In the genomic region with DNA sequence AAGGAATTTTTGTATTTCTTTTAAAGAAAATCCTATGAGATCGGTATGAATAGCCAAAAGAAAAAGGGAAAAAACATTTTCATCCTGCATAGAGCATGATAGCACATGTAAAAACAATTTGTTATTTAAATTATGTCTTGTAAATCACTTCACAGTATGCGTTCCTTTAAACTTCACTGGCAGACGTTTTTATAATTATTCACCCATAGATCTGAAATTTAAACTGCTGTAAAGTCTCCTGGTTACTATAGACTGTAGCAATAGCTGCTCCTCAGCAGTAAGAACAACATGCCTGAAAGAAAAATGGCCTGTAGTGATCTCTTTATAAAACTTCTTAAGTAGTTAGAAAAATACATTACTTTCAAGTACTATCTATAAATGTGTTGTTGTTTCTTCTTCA, we compare ENCODE assay signal across 25 cellular contexts.
"Had no signal": no experiment of that assay in that cellular context is flagged by ENCODE, and none has a peak within 500 bp of the region (broad histone marks: within the 10 kb centered on the region; RNA-seq: fewer than 3 reads in every experiment).

No MANE protein-coding gene starts in this region.

- DNase-seq: occipital lobe; ovary; posterior cingulate gyrus; psoas muscle; right cardiac atrium; right lobe of liver; sigmoid colon; small intestine; stimulated activated CD4-positive, alpha-beta T cell treated with anti-CD3 and anti-CD28 coated beads, Interleukin-15, amount 100 ng/mL, for 24 hours; stimulated activated CD4-positive, alpha-beta T cell treated with anti-CD3 and anti-CD28 coated beads, Interleukin-2, amount 100 ng/mL, for 24 hours; stimulated activated CD4-positive, alpha-beta T cell treated with anti-CD3 and anti-CD28 coated beads, Interleukin-2, amount 100 ng/mL, for 48 hours; stimulated activated CD4-positive, alpha-beta T cell treated with anti-CD3 and anti-CD28 coated beads, Interleukin-4, amount 100 ng/mL, for 24 hours; stimulated activated naive B cell treated with anti-CD40 and anti-IgM and Interleukin-4, amounts not matched to agents 10 μg/mL and 1 μg/mL and 100 μg/mL, for 72 hours; stimulated activated naive CD4-positive, alpha-beta T cell treated with Interleukin-2 at 50 U/mL for 16 hours; stomach; thyroid gland; trophoblast cell; upper lobe of left lung had no signal

- H3K27me3 ChIP-seq: neural progenitor cell, ovary, right lobe of liver, sigmoid colon, stomach, thyroid gland, tibial nerve, upper lobe of left lung, vagina had no signal

- H3K27ac ChIP-seq: neural progenitor cell, ovary, parathyroid adenoma, psoas muscle, right lobe of liver, sigmoid colon, stomach, thoracic aorta, thyroid gland, tibial nerve, upper lobe of left lung, vagina had no signal

- H3K9me3 ChIP-seq: ovary, right lobe of liver, sigmoid colon, thoracic aorta, thyroid gland, upper lobe of left lung, vagina had no signal

- H3K4me1 ChIP-seq: neural progenitor cell had no signal

- H3K4me3 ChIP-seq: neural progenitor cell, ovary, psoas muscle, right lobe of liver, sigmoid colon, stomach, thoracic aorta, thyroid gland, tibial nerve, upper lobe of left lung, vagina had no signal

- FAIRE-seq: small intestine, urothelium cell line had no signal

- H3K9ac ChIP-seq: neural progenitor cell, parathyroid adenoma had no signal

- H2AFZ ChIP-seq: neural progenitor cell, parathyroid adenoma had no signal

- H3K4me2 ChIP-seq: neural progenitor cell had no signal

- ATAC-seq: psoas muscle; right cardiac atrium; right lobe of liver; stimulated activated effector memory CD8-positive, alpha-beta T cell treated with anti-CD3 and anti-CD28 coated beads, Interleukin-12 subunit alpha, Interleukin-12 subunit beta, amount 100 ng/mL, for 72 hours; stimulated activated naive B cell treated with anti-CD40 and anti-IgM and Interleukin-4, amounts not matched to agents 10 μg/mL and 1 μg/mL and 100 μg/mL, for 72 hours had no signal

- H3K36me3 ChIP-seq: ovary had no signal
